In genomic region chr4:78031457-78031856, GRCh38 we compare ENCODE assay signal across 23 cellular contexts. TPM values are rescaled to one million over a fixed set of nuclear protein-coding genes. Genes with fewer than 3 reads are reported as not detected.
"Had no signal": no experiment of that assay in that cellular context is flagged by ENCODE, and none has a peak within 500 bp of the region (broad histone marks: within the 10 kb centered on the region; RNA-seq: fewer than 3 reads in every experiment).

No MANE protein-coding gene starts in this region.

- ATAC-seq: activated CD4-positive, alpha-beta T cell treated with anti-CD3 and anti-CD28 coated beads for 36 hours; activated T-helper 17 cell treated with anti-CD3 and anti-CD28 coated beads, Interleukin-2, amount 50 U/mL, for 72 hours; K562 had no signal

- H3K4me3 ChIP-seq: K562, Peyer's patch, SJCRH30 had no signal

- DNase-seq: activated CD4-positive, alpha-beta memory T cell treated with anti-CD3 and anti-CD28 coated beads, Interleukin-2, amount 10 ng/mL, durations not matched to agents 7 days and 5 days; activated CD4-positive, alpha-beta T cell treated with anti-CD3 and anti-CD28 coated beads for 36 hours; activated CD4-positive, alpha-beta T cell treated with anti-CD3 and anti-CD28 coated beads, Interleukin-2, amount 50 U/mL, for 1 hour; activated gamma-delta T cell; activated naive CD4-positive, alpha-beta T cell treated with anti-CD3 and anti-CD28 coated beads for 36 hours; activated T-cell treated with anti-CD3 and anti-CD28 coated beads for 4 hours; activated T-cell treated with anti-CD3 and anti-CD28 coated beads, Interleukin-2, amount 50 U/mL, for 48 hours; amygdala; Karpas-422; NCI-H1048; NCI-H1417 treated with DMSO at 0.1 percent for 48 hours; NCI-H446; NCI-H524; NCI-H748 treated with DMSO at 0.1 percent for 48 hours; Peyer's patch; Right ventricle myocardium superior; SJCRH30; SK-N-SH; T-helper 1 cell; WERI-Rb-1 had no signal

RNA-seq across cellular contexts. Expression of gene FRAS1, which starts 25.7 kb away (rescaled TPM):
- total RNA-seq: activated CD4-positive, alpha-beta memory T cell treated with anti-CD3 and anti-CD28 coated beads, Interleukin-2, amount 10 ng/mL, durations not matched to agents 7 days and 5 days; activated naive CD4-positive, alpha-beta T cell treated with anti-CD3 and anti-CD28 coated beads for 36 hours; activated T-helper 17 cell treated with anti-CD3 and anti-CD28 coated beads, Interleukin-2, amount 50 U/mL, for 72 hours; T-helper 2 cell treated with Interferon-gamma antibody and Interleukin-4, amounts not matched to agents 100 ng/mL and 5 ng/mL, for 36 hours had no signal
